10 cellular contexts compared by ENCODE assay signal in genomic region chr5:80665057-80665456, GRCh38.
"Had no signal": no experiment of that assay in that cellular context is flagged by ENCODE, and none has a peak within 500 bp of the region (broad histone marks: within the 10 kb centered on the region; RNA-seq: fewer than 3 reads in every experiment).

No MANE protein-coding gene starts in this region.

- ATAC-seq: HCT116, HepG2 had no signal

- H3K4me1 ChIP-seq: HAP-1 had no signal

- H3K27ac ChIP-seq: GM23248, HL-60, KMS-11 had no signal

- DNase-seq: GM23248, GOT3, H7, HFFc6, KBM-7 had no signal

- FAIRE-seq: HepG2 had no signal

- H3K4me3 ChIP-seq: GM23248, HAP-1 had no signal

- H3K9me3 ChIP-seq: HAP-1 had no signal

- H3K9ac ChIP-seq: GM23248, KMS-11 had no signal

- H3K4me2 ChIP-seq: KMS-11 had no signal

- H2AFZ ChIP-seq: GM23248 had no signal
